ENCODE assay signal across 28 cellular contexts in genomic region chr11:66708701-66709100, GRCh38.
"Had no signal": no experiment of that assay in that cellular context is flagged by ENCODE, and none has a peak within 500 bp of the region (broad histone marks: within the 10 kb centered on the region; RNA-seq: fewer than 3 reads in every experiment).

No MANE protein-coding gene starts in this region.

- H3K9me3 Mint-ChIP-seq: activated CD4-positive, alpha-beta memory T cell treated with anti-CD3 and anti-CD28 coated beads for 36 hours; activated CD4-positive, alpha-beta T cell treated with anti-CD3 and anti-CD28 coated beads, Interleukin-2, amount 10 ng/mL, durations not matched to agents 24 days and 14 days; activated naive CD4-positive, alpha-beta T cell treated with anti-CD3 and anti-CD28 coated beads, Interleukin-2, amount 10 ng/mL, durations not matched to agents 7 days and 5 days; activated naive CD4-positive, alpha-beta T cell treated with anti-CD3 and anti-CD28 coated beads, Interleukin-2, amount 50 U/mL, for 72 hours; activated naive CD8-positive, alpha-beta T cell treated with anti-CD3 and anti-CD28 coated beads, Interleukin-2, amount 10 ng/mL, durations not matched to agents 7 days and 5 days; activated T-helper 1 cell treated with anti-CD3 and anti-CD28 coated beads, Interleukin-12 subunit alpha, Interleukin-12 subunit beta, Interleukin-2, Interleukin-4 antibody, amounts not matched to agents 30 ng/mL and 10 ng/mL and 1 ng/mL, durations not matched to agents 14 hours and 24 hours and 36 hours; brain had no signal

- H3K4me1 ChIP-seq: ascending aorta, breast epithelium, colonic mucosa, esophagus muscularis mucosa, foreskin keratinocyte, gastrocnemius medialis had no signal

- H3K27me3 Mint-ChIP-seq: activated CD4-positive, alpha-beta memory T cell treated with anti-CD3 and anti-CD28 coated beads for 36 hours; activated CD4-positive, alpha-beta T cell treated with anti-CD3 and anti-CD28 coated beads, Interleukin-2, amount 10 ng/mL, durations not matched to agents 24 days and 14 days; activated naive CD8-positive, alpha-beta T cell treated with anti-CD3 and anti-CD28 coated beads, Interleukin-2, amount 10 ng/mL, durations not matched to agents 7 days and 5 days; brain had no signal

- H3K27ac Mint-ChIP-seq: activated CD4-positive, alpha-beta memory T cell treated with anti-CD3 and anti-CD28 coated beads for 36 hours; activated CD4-positive, alpha-beta T cell treated with anti-CD3 and anti-CD28 coated beads for 36 hours; activated CD4-positive, alpha-beta T cell treated with anti-CD3 and anti-CD28 coated beads, Interleukin-2, amount 10 ng/mL, durations not matched to agents 24 days and 14 days; activated CD8-positive, alpha-beta memory T cell treated with anti-CD3 and anti-CD28 coated beads, Interleukin-2, amount 10 ng/mL, durations not matched to agents 7 days and 5 days; activated CD8-positive, alpha-beta T cell treated with anti-CD3 and anti-CD28 coated beads, Interleukin-2, amount 10 ng/mL, durations not matched to agents 7 days and 5 days; activated naive CD4-positive, alpha-beta T cell treated with anti-CD3 and anti-CD28 coated beads, Interleukin-2, amount 10 ng/mL, durations not matched to agents 7 days and 5 days; activated naive CD4-positive, alpha-beta T cell treated with anti-CD3 and anti-CD28 coated beads, Interleukin-2, amount 50 U/mL, for 72 hours; activated naive CD8-positive, alpha-beta T cell treated with anti-CD3 and anti-CD28 coated beads, Interleukin-2, amount 10 ng/mL, durations not matched to agents 7 days and 5 days; activated T-helper 1 cell treated with anti-CD3 and anti-CD28 coated beads, Interleukin-12 subunit alpha, Interleukin-12 subunit beta, Interleukin-2, Interleukin-4 antibody, amounts not matched to agents 30 ng/mL and 10 ng/mL and 1 ng/mL, durations not matched to agents 14 hours and 24 hours and 36 hours had no signal

- H3K9me3 ChIP-seq: ascending aorta, breast epithelium, colonic mucosa, esophagus muscularis mucosa, gastrocnemius medialis had no signal

- H3K4me1 Mint-ChIP-seq: activated CD4-positive, alpha-beta T cell treated with anti-CD3 and anti-CD28 coated beads for 36 hours; activated CD4-positive, alpha-beta T cell treated with anti-CD3 and anti-CD28 coated beads, Interleukin-2, amount 10 ng/mL, durations not matched to agents 24 days and 14 days; brain had no signal

- H3K4me3 ChIP-seq: ascending aorta, breast epithelium, cardiac muscle cell, colonic mucosa, esophagus muscularis mucosa, gastrocnemius medialis had no signal

- DNase-seq: activated CD4-positive, alpha-beta memory T cell treated with anti-CD3 and anti-CD28 coated beads for 36 hours; activated CD4-positive, alpha-beta T cell treated with anti-CD3 and anti-CD28 coated beads for 36 hours; activated CD4-positive, alpha-beta T cell treated with anti-CD3 and anti-CD28 coated beads, Interleukin-2, amount 10 ng/mL, durations not matched to agents 24 days and 14 days; activated CD4-positive, CD25-positive, alpha-beta regulatory T cell; activated CD4-positive, CD25-positive, alpha-beta regulatory T cell treated with anti-CD3 and anti-CD28 coated beads, Interleukin-2, amount 50 U/mL, for 72 hours; activated CD8-positive, alpha-beta memory T cell treated with anti-CD3 and anti-CD28 coated beads, Interleukin-2, amount 10 ng/mL, durations not matched to agents 7 days and 5 days; activated CD8-positive, alpha-beta memory T cell treated with anti-CD3 and anti-CD28 coated beads, Interleukin-2, amount 50 U/mL, for 4 hours; activated CD8-positive, alpha-beta T cell treated with anti-CD3 and anti-CD28 coated beads, Interleukin-2, amount 10 ng/mL, durations not matched to agents 7 days and 5 days; activated gamma-delta T cell; activated naive CD4-positive, alpha-beta T cell; activated naive CD4-positive, alpha-beta T cell treated with anti-CD3 and anti-CD28 coated beads, Interleukin-2, amount 10 ng/mL, durations not matched to agents 7 days and 5 days; activated naive CD8-positive, alpha-beta T cell treated with anti-CD3 and anti-CD28 coated beads, Interleukin-2, amount 10 ng/mL, durations not matched to agents 7 days and 5 days; activated T-cell treated with anti-CD3 and anti-CD28 coated beads, Interleukin-2, amount 50 U/mL, for 1 hour; activated T-cell treated with anti-CD3 and anti-CD28 coated beads, Interleukin-2, amount 50 U/mL, for 48 hours; central memory CD4-positive, alpha-beta T cell; cerebellar nuclear complex; colonic mucosa; effector CD8-positive, alpha-beta T cell; foreskin keratinocyte; gastrocnemius medialis; T-helper 2 cell had no signal

- H3K4me3 Mint-ChIP-seq: activated CD4-positive, alpha-beta memory T cell treated with anti-CD3 and anti-CD28 coated beads for 36 hours; activated CD4-positive, alpha-beta T cell treated with anti-CD3 and anti-CD28 coated beads for 36 hours; activated CD4-positive, alpha-beta T cell treated with anti-CD3 and anti-CD28 coated beads, Interleukin-2, amount 10 ng/mL, durations not matched to agents 24 days and 14 days; activated CD8-positive, alpha-beta memory T cell treated with anti-CD3 and anti-CD28 coated beads, Interleukin-2, amount 10 ng/mL, durations not matched to agents 7 days and 5 days; activated CD8-positive, alpha-beta T cell treated with anti-CD3 and anti-CD28 coated beads, Interleukin-2, amount 10 ng/mL, durations not matched to agents 7 days and 5 days; activated naive CD4-positive, alpha-beta T cell treated with anti-CD3 and anti-CD28 coated beads, Interleukin-2, amount 10 ng/mL, durations not matched to agents 7 days and 5 days; activated naive CD8-positive, alpha-beta T cell treated with anti-CD3 and anti-CD28 coated beads, Interleukin-2, amount 10 ng/mL, durations not matched to agents 7 days and 5 days; activated T-helper 1 cell treated with anti-CD3 and anti-CD28 coated beads, Interleukin-12 subunit alpha, Interleukin-12 subunit beta, Interleukin-2, Interleukin-4 antibody, amounts not matched to agents 30 ng/mL and 10 ng/mL and 1 ng/mL, durations not matched to agents 14 hours and 24 hours and 36 hours; brain had no signal

- H3K36me3 ChIP-seq: ascending aorta, breast epithelium, cardiac muscle cell, colonic mucosa, gastrocnemius medialis had no signal

- H3K36me3 Mint-ChIP-seq: activated CD4-positive, alpha-beta memory T cell treated with anti-CD3 and anti-CD28 coated beads for 36 hours; activated CD8-positive, alpha-beta memory T cell treated with anti-CD3 and anti-CD28 coated beads, Interleukin-2, amount 10 ng/mL, durations not matched to agents 7 days and 5 days; activated naive CD4-positive, alpha-beta T cell treated with anti-CD3 and anti-CD28 coated beads, Interleukin-2, amount 10 ng/mL, durations not matched to agents 7 days and 5 days; activated naive CD4-positive, alpha-beta T cell treated with anti-CD3 and anti-CD28 coated beads, Interleukin-2, amount 50 U/mL, for 72 hours; activated naive CD8-positive, alpha-beta T cell treated with anti-CD3 and anti-CD28 coated beads, Interleukin-2, amount 10 ng/mL, durations not matched to agents 7 days and 5 days had no signal

- H3K27ac ChIP-seq: ascending aorta, breast epithelium, cardiac muscle cell, colonic mucosa, esophagus muscularis mucosa, gastrocnemius medialis had no signal

- ATAC-seq: activated CD4-positive, alpha-beta T cell treated with anti-CD3 and anti-CD28 coated beads for 36 hours; activated CD8-positive, alpha-beta memory T cell treated with anti-CD3 and anti-CD28 coated beads, Interleukin-2, amount 10 ng/mL, durations not matched to agents 7 days and 5 days; activated CD8-positive, alpha-beta T cell treated with anti-CD3 and anti-CD28 coated beads, Interleukin-2, amount 10 ng/mL, durations not matched to agents 7 days and 5 days; activated naive CD4-positive, alpha-beta T cell treated with anti-CD3 and anti-CD28 coated beads, Interleukin-2, amount 50 U/mL, for 72 hours; foreskin keratinocyte; gastrocnemius medialis had no signal

- H3K27me3 ChIP-seq: ascending aorta, breast epithelium, cardiac muscle cell, colonic mucosa, esophagus muscularis mucosa, foreskin keratinocyte, gastrocnemius medialis had no signal
